Comparison of ENCODE assay signal across 11 cellular contexts in genomic region chr9:127360829-127361228, GRCh38. TPM values are rescaled to one million over a fixed set of nuclear protein-coding genes. Genes with fewer than 3 reads are reported as not detected.
DNase-seq lines count a peak whose midpoint lies in the region; ATAC-seq and TF ChIP-seq lines count a peak whose summit lies in the region.
"Had no signal": no experiment of that assay in that cellular context is flagged by ENCODE, and none has a peak within 500 bp of the region (broad histone marks: within the 10 kb centered on the region; RNA-seq: fewer than 3 reads in every experiment).

No MANE protein-coding gene starts in this region.

- no peak overlapping the region for H3K27ac Mint-ChIP-seq in activated T-cell treated with anti-CD3 and anti-CD28 coated beads, Interleukin-2, amount 50 U/mL, for 72 hours

- no peaks in the 10 kb centered on the region for H3K4me1 Mint-ChIP-seq in activated T-cell treated with anti-CD3 and anti-CD28 coated beads, Interleukin-2, amount 50 U/mL, for 72 hours (ENCODE audit: low read depth)

- H3K9ac ChIP-seq in colonic mucosa (ENCODE audit: low read depth in 2 of 2, low read length in 2 of 2), result peak overlapping the region in 1 of 2 donors; percentile 46

- peak; percentile 22 for TF ChIP-seq CTCF in NB4 (IDR thresholded peaks at IDR 0.05; ENCODE audit: low read depth, low read length)
- TF ChIP-seq CTCF in colonic mucosa (IDR thresholded peaks at IDR 0.05), result no peak
- TF ChIP-seq CTCF in mucosa of descending colon (IDR thresholded peaks at IDR 0.05), result no peak

- peaks cover 40% of the 10 kb centered on the region for H3K27me3 Mint-ChIP-seq in activated T-cell treated with anti-CD3 and anti-CD28 coated beads, Interleukin-2, amount 50 U/mL, for 72 hours (ENCODE audit: low read depth)

- no peaks in the 10 kb centered on the region for H3K9me3 ChIP-seq in colonic mucosa
- H3K9me3 ChIP-seq in mucosa of descending colon, result no peaks in the 10 kb centered on the region

- H3K9me3 Mint-ChIP-seq in activated T-cell treated with anti-CD3 and anti-CD28 coated beads, Interleukin-2, amount 50 U/mL, for 72 hours, result no peaks in the 10 kb centered on the region

- H3K36me3 Mint-ChIP-seq in activated T-cell treated with anti-CD3 and anti-CD28 coated beads, Interleukin-2, amount 50 U/mL, for 72 hours (ENCODE audit: insufficient read depth in 2 of 2), result no peaks in the 10 kb centered on the region

- TF ChIP-seq POLR2A in NB4 (IDR thresholded peaks at IDR 0.05; ENCODE audit: extremely low read depth, insufficient read length), result no peak

- DNase-seq in EL, result peak; percentile 50
- DNase-seq in NB4 (ENCODE audit: low read depth), result peak; percentile 56
- DNase-seq in colonic mucosa, result no peak
- DNase-seq in mucosa of descending colon, result no peak
- DNase-seq in T-helper 9 cell, result no peak
- DNase-seq in activated T-cell treated with anti-CD3 and anti-CD28 coated beads, Interleukin-2, amount 50 U/mL, for 72 hours, result no peak
- DNase-seq: NCI-H2081; stimulated activated CD8-positive, alpha-beta memory T cell treated with anti-CD3 and anti-CD28 coated beads, Interleukin-4, amount 100 ng/mL, for 48 hours had no signal

- peak overlapping the region; percentile 41 for H3K27ac ChIP-seq in colonic mucosa

- no peak overlapping the region for H3K4me3 ChIP-seq in NB4 (ENCODE audit: low read depth, low read length)
- no peak overlapping the region for H3K4me3 ChIP-seq in colonic mucosa
- no peak overlapping the region for H3K4me3 ChIP-seq in mucosa of descending colon

- intact Hi-C loops in colonic mucosa (cut with DNase I), result no loop called here
- intact Hi-C loops in mucosa of descending colon (cut with DNase I, micrococcal nuclease), result no loop called here

- ATAC-seq in mucosa of descending colon, result peak; percentile 32
- no peak for ATAC-seq in HG03469 (IDR thresholded peaks at IDR 0.05; ENCODE audit: unreplicated experiment)
- ATAC-seq in activated T-cell treated with anti-CD3 and anti-CD28 coated beads, Interleukin-2, amount 50 U/mL, for 72 hours (replicated peaks in 1 of 2), result no peak
- ATAC-seq in GM18858 (IDR thresholded peaks at IDR 0.05; ENCODE audit: unreplicated experiment), result no peak

- H3K36me3 ChIP-seq in colonic mucosa, result no peaks in the 10 kb centered on the region
- H3K36me3 ChIP-seq in mucosa of descending colon (ENCODE audit: low read depth), result no peaks in the 10 kb centered on the region

- H3K4me1 ChIP-seq in colonic mucosa (peaks cover 4% of the 10 kb centered on the region), mucosa of descending colon (ENCODE audit: low read depth) (peaks cover 8% of the 10 kb centered on the region)

- no peaks in the 10 kb centered on the region for H3K27me3 ChIP-seq in colonic mucosa

- H3K4me3 Mint-ChIP-seq in activated T-cell treated with anti-CD3 and anti-CD28 coated beads, Interleukin-2, amount 50 U/mL, for 72 hours, result no peak overlapping the region
- H3K4me3 Mint-ChIP-seq: activated CD8-positive, alpha-beta T cell treated with anti-CD3 and anti-CD28 coated beads, Interleukin-2, amount 10 ng/mL, durations not matched to agents 7 days and 5 days had no signal

RNA-seq across cellular contexts. Expression of gene SLC2A8, which starts 36.1 kb away (rescaled TPM):
- 10 to 100 TPM; 20.4 to 33.6 TPM for total RNA-seq in colonic mucosa
- total RNA-seq in mucosa of descending colon, result 10 to 100 TPM; 17.3 to 60.1 (median 23.0) TPM
- 10 to 100 TPM; 11.4 to 13.8 TPM for total RNA-seq in activated T-cell treated with anti-CD3 and anti-CD28 coated beads, Interleukin-2, amount 50 U/mL, for 72 hours

Comparison
In these comparisons a context has a peak if more than half of its experiments do, and no peak if none do; other contexts are left out.
1. DNase-seq: peak in EL (single experiment) and NB4 (single experiment); none in colonic mucosa (single experiment), mucosa of descending colon (0 of 3), T-helper 9 cell (single experiment) and activated T-cell treated with anti-CD3 and anti-CD28 coated beads, Interleukin-2, amount 50 U/mL, for 72 hours (0 of 2).